Comparison of ENCODE assay signal across 28 cellular contexts in genomic region chr13:75061909-75062308, GRCh38.
"Had no signal": no experiment of that assay in that cellular context is flagged by ENCODE, and none has a peak within 500 bp of the region (broad histone marks: within the 10 kb centered on the region; RNA-seq: fewer than 3 reads in every experiment).

No MANE protein-coding gene starts in this region.

- H3K4me3 ChIP-seq: adrenal gland, body of pancreas, breast epithelium had no signal

- ATAC-seq: activated CD8-positive, alpha-beta T cell treated with anti-CD3 and anti-CD28 coated beads for 36 hours; activated naive CD8-positive, alpha-beta T cell treated with anti-CD3 and anti-CD28 coated beads, Interleukin-2, amount 50 U/mL, for 24 hours; body of pancreas had no signal

- H3K36me3 ChIP-seq: adrenal gland, brain microvascular endothelial cell, breast epithelium had no signal

- H3K9me3 ChIP-seq: adrenal gland had no signal

- H3K4me1 ChIP-seq: adrenal gland, body of pancreas, breast epithelium had no signal

- H3K27me3 ChIP-seq: adrenal gland, body of pancreas, brain microvascular endothelial cell, breast epithelium had no signal

- DNase-seq: activated B cell treated with CpG ODN at 0.5 μM for 24 hours; activated CD4-positive, alpha-beta memory T cell treated with anti-CD3 and anti-CD28 coated beads for 36 hours; activated CD4-positive, alpha-beta T cell treated with anti-CD3 and anti-CD28 coated beads for 4 hours; activated CD4-positive, alpha-beta T cell treated with anti-CD3 and anti-CD28 coated beads, Interleukin-2, amount 10 ng/mL, durations not matched to agents 24 days and 14 days; activated CD4-positive, alpha-beta T cell treated with anti-CD3 and anti-CD28 coated beads, Interleukin-2, amount 50 U/mL, for 1 hour; activated CD4-positive, alpha-beta T cell treated with anti-CD3 and anti-CD28 coated beads, Interleukin-2, amount 50 U/mL, for 4 hours; activated CD4-positive, CD25-positive, alpha-beta regulatory T cell treated with anti-CD3 and anti-CD28 coated beads, Interleukin-2, amount 50 U/mL, for 72 hours; activated CD8-positive, alpha-beta memory T cell treated with anti-CD3 and anti-CD28 coated beads, Interleukin-2, amount 50 U/mL, for 4 hours; activated CD8-positive, alpha-beta T cell treated with anti-CD3 and anti-CD28 coated beads for 36 hours; activated effector memory CD4-positive, alpha-beta T cell treated with Interleukin-2 at 50 U/mL for 16 hours; activated gamma-delta T cell; activated naive CD4-positive, alpha-beta T cell treated with anti-CD3 and anti-CD28 coated beads, Interleukin-2, amount 10 ng/mL, durations not matched to agents 7 days and 5 days; activated naive CD4-positive, alpha-beta T cell treated with Interleukin-2 at 50 U/mL for 16 hours; activated naive CD8-positive, alpha-beta T cell treated with anti-CD3 and anti-CD28 coated beads, Interleukin-2, amount 10 ng/mL, durations not matched to agents 7 days and 5 days; activated naive CD8-positive, alpha-beta T cell treated with anti-CD3 and anti-CD28 coated beads, Interleukin-2, amount 50 U/mL, for 24 hours; activated T-cell treated with anti-CD3 and anti-CD28 coated beads for 4 hours; activated T-cell treated with anti-CD3 and anti-CD28 coated beads, Interleukin-2, amount 50 U/mL, for 1 hour; activated T-cell treated with anti-CD3 and anti-CD28 coated beads, Interleukin-2, amount 50 U/mL, for 48 hours; adrenal gland; amniotic stem cell; aorta; body of pancreas; brain microvascular endothelial cell; central memory CD4-positive, alpha-beta T cell; T-helper 1 cell; T-helper 2 cell; T-helper 9 cell had no signal
